8 cellular contexts compared by ENCODE assay signal in the genomic region with DNA sequence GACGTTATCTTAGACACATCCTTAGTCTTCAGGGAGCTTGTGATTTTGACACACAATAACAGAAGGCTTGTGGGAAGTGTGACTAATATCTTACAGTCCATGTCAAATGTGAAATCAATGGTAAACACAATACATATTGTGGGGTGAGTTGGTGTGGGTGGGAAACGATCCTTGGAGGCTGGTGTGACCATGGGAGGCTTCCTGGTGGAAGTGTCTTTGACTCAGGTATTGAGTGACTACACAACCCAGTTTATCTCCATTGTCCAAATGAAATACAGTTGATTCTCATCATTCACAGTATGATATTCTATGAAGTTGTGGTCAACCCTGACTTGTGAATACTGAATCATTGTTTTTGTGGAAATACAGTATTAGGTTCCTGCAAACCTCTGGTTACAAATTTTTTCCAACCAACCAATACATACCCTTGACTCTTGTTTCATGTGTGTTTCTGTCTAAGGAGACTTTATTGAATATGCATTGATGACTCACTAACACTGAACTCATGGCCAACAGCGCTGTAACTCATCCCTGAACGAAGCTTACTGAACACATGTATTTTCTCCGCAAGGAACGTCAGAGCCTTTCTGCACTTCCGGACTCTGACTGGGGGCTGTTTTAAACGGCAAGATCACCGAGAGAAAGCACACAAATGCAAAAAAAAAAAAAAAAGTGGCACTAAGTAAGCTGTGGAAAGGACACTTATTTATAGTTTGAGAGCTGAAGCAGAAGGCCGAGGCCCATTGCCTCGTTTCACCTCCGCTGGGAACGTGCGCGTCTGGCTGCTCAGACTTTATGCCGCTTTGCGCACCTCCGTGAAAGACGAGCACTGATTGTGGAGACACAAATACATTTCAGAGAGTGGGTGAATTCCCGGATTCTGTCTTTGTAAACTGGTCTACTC. TPM values are rescaled to one million over a fixed set of nuclear protein-coding genes. Genes with fewer than 3 reads are reported as not detected.
DNase-seq lines count a peak whose midpoint lies in the region; ATAC-seq, FAIRE-seq and TF ChIP-seq lines count a peak whose summit lies in the region.

No MANE protein-coding gene starts in this region.

- WGBS in GM23248 (ENCODE audit: low coverage in 1 of 2, low lambda C conversion rate in 2 of 2, missing lambda C conversion rate in 2 of 2), 2 experiments: 57 to 58% methylated on average over 20 of the region's 20 CpGs

- no peaks in the 10 kb centered on the region for H4K20me1 ChIP-seq in GM23248 (ENCODE audit: insufficient read depth)

- H3K27ac ChIP-seq in ACC112 (ENCODE audit: low read depth, low read length) (peak overlapping the region; percentile 68), GM23248 (no peak overlapping the region)

- no peak overlapping the region for H3K4me2 ChIP-seq in GM23248 (ENCODE audit: unreplicated experiment)

- no peaks in the 10 kb centered on the region for H3K9me3 ChIP-seq in GM23248 (ENCODE audit: low read depth)

- CTCF ChIA-PET in HEK293T (lab: Yijun Ruan, JAX): no interaction called here

- peak; percentile 79 for ATAC-seq in activated naive CD8-positive, alpha-beta T cell treated with anti-CD3 and anti-CD28 coated beads, Interleukin-2, amount 50 U/mL, for 24 hours
- no peak for ATAC-seq in HG03025 (IDR thresholded peaks at IDR 0.05; ENCODE audit: low FRiP score, unreplicated experiment)

- H3K9me3 Mint-ChIP-seq in activated naive CD8-positive, alpha-beta T cell treated with anti-CD3 and anti-CD28 coated beads, Interleukin-2, amount 50 U/mL, for 24 hours: no peaks in the 10 kb centered on the region

- H3K36me3 ChIP-seq in ACC112 (ENCODE audit: insufficient read depth, low read length) (no peaks in the 10 kb centered on the region), GM23248 (ENCODE audit: low read depth) (no peaks in the 10 kb centered on the region)

- FAIRE-seq in RCC 7860 (lab: Jason Lieb, UNC): no peak

- peaks cover 13% of the 10 kb centered on the region for H3K27me3 Mint-ChIP-seq in activated naive CD8-positive, alpha-beta T cell treated with anti-CD3 and anti-CD28 coated beads, Interleukin-2, amount 50 U/mL, for 24 hours

- no peak overlapping the region for H3K4me3 ChIP-seq in ACC112 (ENCODE audit: low read depth, low read length)
- H3K4me3 ChIP-seq in GM23248: no peak overlapping the region

- H3F3A ChIP-seq in GM23248 (ENCODE audit: insufficient read depth): peaks cover 17% of the 10 kb centered on the region

- H3K36me3 Mint-ChIP-seq in activated naive CD8-positive, alpha-beta T cell treated with anti-CD3 and anti-CD28 coated beads, Interleukin-2, amount 50 U/mL, for 24 hours (ENCODE audit: low read depth): no peaks in the 10 kb centered on the region

- in situ Hi-C loops in GM23248 (cut with MboI): no loop called here

- DNase-seq in GM23248 (peak; percentile 66), kidney tubule cell (ENCODE audit: low spot score) (peak; percentile 59), HEK293T (ENCODE audit: extremely low spot score) (no peak), RCC 7860 (ENCODE audit: low spot score) (no peak), cerebellum (ENCODE audit: low spot score) (no peak)
- DNase-seq in activated naive CD8-positive, alpha-beta T cell treated with anti-CD3 and anti-CD28 coated beads, Interleukin-2, amount 50 U/mL, for 24 hours: peak; percentile 33

- no peak overlapping the region for H3K9ac ChIP-seq in GM23248

- no peaks in the 10 kb centered on the region for H3K9me2 ChIP-seq in GM23248 (ENCODE audit: insufficient read depth)

- no peak overlapping the region for H3K4me3 Mint-ChIP-seq in activated naive CD8-positive, alpha-beta T cell treated with anti-CD3 and anti-CD28 coated beads, Interleukin-2, amount 50 U/mL, for 24 hours

- H2AFZ ChIP-seq in ACC112 (ENCODE audit: low read length, unreplicated experiment): no peak overlapping the region
- H2AFZ ChIP-seq in GM23248: no peak overlapping the region

- H3K4me1 ChIP-seq in ACC112 (ENCODE audit: control insufficient read depth, insufficient read depth, low read length, unreplicated experiment) (peaks cover 45% of the 10 kb centered on the region), GM23248 (ENCODE audit: insufficient read depth) (peaks cover 22% of the 10 kb centered on the region)

- no peaks in the 10 kb centered on the region for H3K79me2 ChIP-seq in ACC112 (ENCODE audit: control insufficient read depth, insufficient read depth, low read length, unreplicated experiment)
- no peaks in the 10 kb centered on the region for H3K79me2 ChIP-seq in GM23248 (ENCODE audit: insufficient read depth)

- POLR2A ChIA-PET in HEK293T (lab: Yijun Ruan, JAX): no interaction called here

- H3K27ac Mint-ChIP-seq in activated naive CD8-positive, alpha-beta T cell treated with anti-CD3 and anti-CD28 coated beads, Interleukin-2, amount 50 U/mL, for 24 hours: peak overlapping the region; percentile 87

- no peaks in the 10 kb centered on the region for H3K27me3 ChIP-seq in ACC112 (ENCODE audit: insufficient read depth, low read length)
- H3K27me3 ChIP-seq in GM23248 (replicated peaks; ENCODE audit: insufficient read depth): no peaks in the 10 kb centered on the region

- peaks cover 27% of the 10 kb centered on the region for H3K4me1 Mint-ChIP-seq in activated naive CD8-positive, alpha-beta T cell treated with anti-CD3 and anti-CD28 coated beads, Interleukin-2, amount 50 U/mL, for 24 hours

TF ChIP-seq in HEK293T, 16 proteins besides CTCF, POLR2A, EP300 and RAD21:
- TF ChIP-seq LEF1 (IDR thresholded peaks at IDR 0.05; ENCODE audit: borderline replicate concordance) (no peak), SUZ12 (IDR thresholded peaks at IDR 0.05) (no peak), TARDBP (IDR thresholded peaks at IDR 0.05) (no peak), ARNT (IDR thresholded peaks at IDR 0.05) (no peak), CTBP1 (IDR thresholded peaks at IDR 0.05; ENCODE audit: borderline replicate concordance) (no peak), NFRKB (IDR thresholded peaks at IDR 0.05) (no peak), ELF4 (IDR thresholded peaks at IDR 0.05) (no peak), SP1 (IDR thresholded peaks at IDR 0.05) (no peak), HDGF (IDR thresholded peaks at IDR 0.05; ENCODE audit: borderline replicate concordance) (no peak), ZNF384 (IDR thresholded peaks at IDR 0.05) (no peak), FOXM1 (IDR thresholded peaks at IDR 0.05; ENCODE audit: borderline replicate concordance) (no peak), FOXA1 (IDR thresholded peaks at IDR 0.05) (no peak), BHLHE40 (IDR thresholded peaks at IDR 0.05; ENCODE audit: borderline replicate concordance) (no peak), FOXK2 (IDR thresholded peaks at IDR 0.05) (no peak), L3MBTL2 (conservative IDR thresholded peaks at IDR 0.05) (no peak)
- TF ChIP-seq, protein P1, sequence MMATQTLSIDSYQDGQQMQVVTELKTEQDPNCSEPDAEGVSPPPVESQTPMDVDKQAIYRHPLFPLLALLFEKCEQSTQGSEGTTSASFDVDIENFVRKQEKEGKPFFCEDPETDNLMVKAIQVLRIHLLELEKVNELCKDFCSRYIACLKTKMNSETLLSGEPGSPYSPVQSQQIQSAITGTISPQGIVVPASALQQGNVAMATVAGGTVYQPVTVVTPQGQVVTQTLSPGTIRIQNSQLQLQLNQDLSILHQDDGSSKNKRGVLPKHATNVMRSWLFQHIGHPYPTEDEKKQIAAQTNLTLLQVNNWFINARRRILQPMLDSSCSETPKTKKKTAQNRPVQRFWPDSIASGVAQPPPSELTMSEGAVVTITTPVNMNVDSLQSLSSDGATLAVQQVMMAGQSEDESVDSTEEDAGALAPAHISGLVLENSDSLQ (IDR thresholded peaks at IDR 0.05): no peak

RNA-seq across cellular contexts. Expression of a gene that starts 58.9 kb away (rescaled TPM):
- total RNA-seq in GM23248 (2014; rRNA removed; shearing (Covaris generic)): 0.11 and 0.76 TPM in 2 replicates
- polyA plus RNA-seq in GM23248 (2016; fragmentation: Nextera tagmentation; extraction: Ambion mirVana): 0.20 and 0.53 TPM in 2 replicates
- 7.1 TPM for total RNA-seq in cerebellum

Comparison
In these comparisons a context has a peak if more than half of its experiments do, and no peak if none do; other contexts are left out.
1. DNase-seq: peak in GM23248 (single experiment), activated naive CD8-positive, alpha-beta T cell treated with anti-CD3 and anti-CD28 coated beads, Interleukin-2, amount 50 U/mL, for 24 hours (single experiment) and kidney tubule cell (single experiment); none in HEK293T (single experiment), RCC 7860 (single experiment) and cerebellum (single experiment).